20 cellular contexts compared by ENCODE assay signal in the genomic region with DNA sequence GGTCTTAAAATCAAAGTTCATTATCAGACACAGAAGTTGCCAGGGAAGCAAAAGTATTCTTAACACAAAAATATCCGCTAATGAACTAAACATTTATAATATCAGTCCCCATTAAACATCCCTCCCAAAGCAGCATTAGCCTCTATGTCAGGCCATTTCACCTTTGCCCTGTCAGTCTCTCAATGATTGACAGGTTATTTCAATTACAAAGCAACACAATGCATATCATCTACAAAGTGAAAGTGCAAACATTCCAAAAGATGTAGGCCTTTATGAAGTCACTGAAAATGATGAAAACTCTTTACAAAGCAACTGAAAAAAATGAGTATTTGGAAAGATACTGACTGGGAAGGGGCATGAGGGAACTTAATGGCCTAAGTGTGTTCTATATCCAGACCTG. TPM values are rescaled to one million over a fixed set of nuclear protein-coding genes. Genes with fewer than 3 reads are reported as not detected.
A peak's percentile ranks its signal among the peaks of the same experiment; 100 is the strongest.
DNase-seq lines count a peak whose midpoint lies in the region; ATAC-seq, FAIRE-seq and TF ChIP-seq lines count a peak whose summit lies in the region.
"Had no signal": no experiment of that assay in that cellular context is flagged by ENCODE, and none has a peak within 500 bp of the region (broad histone marks: within the 10 kb centered on the region; RNA-seq: fewer than 3 reads in every experiment).

No MANE protein-coding gene starts in this region.

- TF ChIP-seq POLR2A in K562 (conservative IDR thresholded peaks at IDR 0.05): no peak

- no peak overlapping the region for H2AFZ ChIP-seq in K562 (ENCODE audit: low read depth, low read length)
- H2AFZ ChIP-seq in osteoblast (ENCODE audit: low read length): no peak overlapping the region

- no peak for DNase-seq in D721Med (ENCODE audit: insufficient read length, low spot score)
- no peak for DNase-seq in HEK293T (ENCODE audit: extremely low spot score)
- DNase-seq in K562 (ENCODE audit: extremely low read depth in 1 of 4, low spot score in 3 of 4): no peak
- DNase-seq in osteoblast (ENCODE audit: insufficient read length, low spot score, missing footprints): no peak
- no peak for DNase-seq in ascending aorta (ENCODE audit: low spot score in 2 of 2)
- DNase-seq in hippocampal formation (lab: John Stamatoyannopoulos, UW): no peak
- no peak for DNase-seq in superior temporal gyrus (ENCODE audit: extremely low spot score)
- DNase-seq: C1 segment of cervical spinal cord; Calu3; CD4-positive, alpha-beta memory T cell; COR-L47; DMS79; EL; GDM1; GOT3 had no signal

- H3K79me2 ChIP-seq in K562 (ENCODE audit: control insufficient read depth, insufficient read depth, low read length) (no peaks in the 10 kb centered on the region), osteoblast (ENCODE audit: insufficient read depth, low read length) (peaks cover 97% of the 10 kb centered on the region)

- no peak overlapping the region for H3K9ac ChIP-seq in K562 (ENCODE audit: insufficient read depth in 1 of 2, low read depth in 2 of 2, low read length in 2 of 2)

- H3K4me1 ChIP-seq in K562 (replicated peaks in 1 of 2; ENCODE audit: control insufficient read depth in 2 of 2, insufficient read depth in 2 of 2, low read length in 2 of 2) (no peaks in the 10 kb centered on the region), osteoblast (ENCODE audit: insufficient read depth, low read length) (peaks cover 15% of the 10 kb centered on the region), ascending aorta (peaks cover 0 to 9% of the 10 kb centered on the region in 2 donors)
- H3K4me1 ChIP-seq: HAP-1 had no signal

- CTCF ChIA-PET in HEK293T (lab: Yijun Ruan, JAX): interaction anchor here (1.0 kb wide), 1 partner anchor 12 kb away, joined by 4 read pairs; no protein-coding TSS in a partner anchor
- CTCF ChIA-PET in K562 (lab: Yijun Ruan, JAX; ENCODE audit: low intra/inter-chr PET ratio): no interaction called here

- H3K36me3 ChIP-seq in K562 (ENCODE audit: control insufficient read depth, insufficient read depth, low read length) (no peaks in the 10 kb centered on the region), osteoblast (ENCODE audit: insufficient read depth, low read length) (peaks cover 49% of the 10 kb centered on the region), ascending aorta (peaks cover 0 to 3% of the 10 kb centered on the region in 2 donors)

- no peak for ATAC-seq in K562
- no peak for ATAC-seq in GM21447 (IDR thresholded peaks at IDR 0.05; ENCODE audit: unreplicated experiment)
- ATAC-seq: GM12878 had no signal

- H3K27me3 ChIP-seq in K562 (ENCODE audit: control insufficient read depth in 2 of 2, insufficient read depth in 2 of 2, low read length in 2 of 2) (peaks cover 2 to 6% of the 10 kb centered on the region in 2 experiments; a peak in 2 of 5 replicates), osteoblast (ENCODE audit: insufficient read depth, low read length) (no peaks in the 10 kb centered on the region), ascending aorta (no peaks in the 10 kb centered on the region)

- POLR2A ChIA-PET in HEK293T (lab: Yijun Ruan, JAX): interaction anchor here (1.6 kb wide), 1 partner anchor 139 kb away, joined by 4 read pairs; a partner anchor contains a TSS
- POLR2A ChIA-PET in K562 (lab: Yijun Ruan, JAX): no interaction called here

- H3K4me2 ChIP-seq in K562 (ENCODE audit: insufficient read depth, low read length) (no peak overlapping the region), osteoblast (ENCODE audit: insufficient read depth, low read length) (peak overlapping the region; percentile 11)

- no peak overlapping the region for H3K4me3 ChIP-seq in K562
- no peak overlapping the region for H3K4me3 ChIP-seq in osteoblast (ENCODE audit: insufficient read depth, low read length)
- H3K4me3 ChIP-seq in ascending aorta: no peak overlapping the region
- H3K4me3 ChIP-seq: GM12878, HAP-1 had no signal

- FAIRE-seq in D721Med (lab: Jason Lieb, UNC): peak; percentile 83
- no peak for FAIRE-seq in K562 (lab: Jason Lieb, UNC)
- FAIRE-seq: GM12878, GM19239, H54 had no signal

- WGBS in K562 (ENCODE audit: insufficient coverage, low coverage, missing lambda C conversion rate): 0% methylated on average over 1 of the region's 1 CpG

- no peaks in the 10 kb centered on the region for H3K9me1 ChIP-seq in K562 (ENCODE audit: control insufficient read depth, insufficient read depth, low read length)

- in situ Hi-C loops in K562 (cut with MboI): no loop called here

- intact Hi-C loops in K562 (cut with micrococcal nuclease): no loop called here
- intact Hi-C loops in ascending aorta (cut with DNase I): loop anchor here (5.0 kb wide), 1 partner anchor 57 kb away; no protein-coding TSS in a partner anchor

- H4K20me1 ChIP-seq in K562 (replicated peaks; ENCODE audit: control insufficient read depth, insufficient read depth, low read length) (no peaks in the 10 kb centered on the region), osteoblast (ENCODE audit: insufficient read depth, low read length) (peaks cover 87% of the 10 kb centered on the region)

- TF ChIP-seq EP300 in K562 (IDR thresholded peaks at IDR 0.05; ENCODE audit: low read length): no peak

- no peaks in the 10 kb centered on the region for H3K9me3 ChIP-seq in K562 (replicated peaks; ENCODE audit: control insufficient read depth, insufficient read depth, low read depth, low read length)
- no peaks in the 10 kb centered on the region for H3K9me3 ChIP-seq in osteoblast (ENCODE audit: low read depth, low read length)
- no peaks in the 10 kb centered on the region for H3K9me3 ChIP-seq in ascending aorta

- H3K27ac ChIP-seq in K562 (ENCODE audit: extremely low read depth, low read depth, low read length) (no peak overlapping the region), osteoblast (ENCODE audit: low read depth, low read length) (no peak overlapping the region), ascending aorta (no peak overlapping the region)

- TF ChIP-seq RAD21 in K562 (CRISPR knock-in tag; conservative IDR thresholded peaks at IDR 0.05 in 1 of 2, IDR thresholded peaks at IDR 0.05 in 1 of 2): no peak

- BruUV-seq in K562 (replicated peaks; lab: Mats Ljungman, UMichigan): no TSS peak

- TF ChIP-seq CTCF in D721Med (IDR thresholded peaks at IDR 0.05; ENCODE audit: insufficient read depth, missing control alignments) (no peak), K562 (IDR thresholded peaks at IDR 0.05 in 2 of 3, conservative IDR thresholded peaks at IDR 0.05 in 1 of 3; ENCODE audit: insufficient read depth in 2 of 3, low read depth in 1 of 3, low read length in 3 of 3) (no peak), osteoblast (IDR thresholded peaks at IDR 0.05; ENCODE audit: extremely low read depth, low read depth, low read length) (no peak), ascending aorta (IDR thresholded peaks at IDR 0.05) (no peak)

TF ChIP-seq in HEK293T, 16 proteins besides CTCF, POLR2A, EP300 and RAD21:
- no peak for TF ChIP-seq FOXM1 (IDR thresholded peaks at IDR 0.05; ENCODE audit: borderline replicate concordance)
- TF ChIP-seq, protein P1, sequence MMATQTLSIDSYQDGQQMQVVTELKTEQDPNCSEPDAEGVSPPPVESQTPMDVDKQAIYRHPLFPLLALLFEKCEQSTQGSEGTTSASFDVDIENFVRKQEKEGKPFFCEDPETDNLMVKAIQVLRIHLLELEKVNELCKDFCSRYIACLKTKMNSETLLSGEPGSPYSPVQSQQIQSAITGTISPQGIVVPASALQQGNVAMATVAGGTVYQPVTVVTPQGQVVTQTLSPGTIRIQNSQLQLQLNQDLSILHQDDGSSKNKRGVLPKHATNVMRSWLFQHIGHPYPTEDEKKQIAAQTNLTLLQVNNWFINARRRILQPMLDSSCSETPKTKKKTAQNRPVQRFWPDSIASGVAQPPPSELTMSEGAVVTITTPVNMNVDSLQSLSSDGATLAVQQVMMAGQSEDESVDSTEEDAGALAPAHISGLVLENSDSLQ (IDR thresholded peaks at IDR 0.05): peak; percentile 84
- no peak for TF ChIP-seq NFRKB (IDR thresholded peaks at IDR 0.05)
- TF ChIP-seq LEF1 (IDR thresholded peaks at IDR 0.05; ENCODE audit: borderline replicate concordance): no peak
- TF ChIP-seq TARDBP (IDR thresholded peaks at IDR 0.05): no peak
- no peak for TF ChIP-seq SUZ12 (IDR thresholded peaks at IDR 0.05)

TF ChIP-seq in K562, 482 proteins besides CTCF, POLR2A, EP300 and RAD21:
- TF ChIP-seq, protein P1 (IDR thresholded peaks at IDR 0.05): peak; percentile 58
- no peak for TF ChIP-seq ZSCAN32 (CRISPR knock-in tag; IDR thresholded peaks at IDR 0.05)
TF ChIP-seq in K562: peak in this region for 1.

RNA-seq across cellular contexts. Expression of a gene that starts 14.1 kb away (rescaled TPM):
- 0.56 and 1.1 TPM in 2 replicates for total RNA-seq in K562 (2011; cell fraction: chromatin; rRNA removed; ENCODE audit: low replicate concordance)
- under 0.01 TPM in 1 of 2 replicates, not detected in the other for total RNA-seq in K562 (2011; cell fraction: nucleolus; rRNA removed)
- 0.15 and 0.69 TPM in 2 replicates for total RNA-seq in K562 (2011; cell fraction: nucleoplasm; rRNA removed)
- total RNA-seq in K562 (2014; rRNA removed) (0.05 and 0.12 TPM in 2 replicates), K562 (2014; rRNA removed; fragmentation: Illumina TruSeq; extraction: Trizol) (0.10 and 0.15 TPM in 2 replicates), K562 (2015; rRNA removed; fragmentation: Illumina TruSeq; extraction: Trizol) (0.15 and 0.29 TPM in 2 replicates), K562 (2021) (0.55 and 0.85 TPM in 2 replicates), osteoblast (344 and 453 TPM in 2 replicates), ascending aorta (103 TPM)
- polyA plus RNA-seq in K562 (2011; rRNA removed) (0.34 and 1.2 TPM in 2 replicates), K562 (2014; fragmentation: Illumina TruSeq; extraction: Trizol) (0.06 and 0.33 TPM in 2 replicates), K562 (2014; fragmentation: Nextera tagmentation; extraction: Ambion mirVana) (under 1 TPM; 0.03 to 0.13 TPM), K562 (2014; rRNA removed) (0.05 TPM in 1 of 2 replicates, not detected in the other)
- polyA plus RNA-seq in K562 (2011; cell fraction: cytosol; rRNA removed): 0.01 and 0.10 TPM in 2 replicates
- 0.21 and 0.44 TPM in 2 replicates for polyA plus RNA-seq in K562 (2011; cell fraction: nucleus; rRNA removed)
- polyA plus RNA-seq in K562 (2012): 0.06 and 0.14 TPM in 2 replicates
- 1.8 and 4.3 TPM in 2 replicates for polyA minus RNA-seq in K562 (2011; rRNA and poly(A)+ RNA removed)
- 1.5 TPM in 1 of 2 replicates, not detected in the other for polyA minus RNA-seq in K562 (2011; cell fraction: cytosol; rRNA and poly(A)+ RNA removed)
- polyA minus RNA-seq in K562 (2011; cell fraction: nucleus; rRNA and poly(A)+ RNA removed): 0.22 and 0.40 TPM in 2 replicates
- polyA plus RNA-seq: CD4-positive, alpha-beta memory T cell had no signal

Comparison
In these comparisons a context has a peak if more than half of its experiments do, and no peak if none do; other contexts are left out.
1. RNA of a gene that starts 14.1 kb away (total RNA-seq): 344 to 453 TPM in osteoblast and 103 TPM in ascending aorta (single experiment); under 0.01 to 1.1 TPM in K562; every median in the first group is over 10 times any median in the second.